In the genomic region with DNA sequence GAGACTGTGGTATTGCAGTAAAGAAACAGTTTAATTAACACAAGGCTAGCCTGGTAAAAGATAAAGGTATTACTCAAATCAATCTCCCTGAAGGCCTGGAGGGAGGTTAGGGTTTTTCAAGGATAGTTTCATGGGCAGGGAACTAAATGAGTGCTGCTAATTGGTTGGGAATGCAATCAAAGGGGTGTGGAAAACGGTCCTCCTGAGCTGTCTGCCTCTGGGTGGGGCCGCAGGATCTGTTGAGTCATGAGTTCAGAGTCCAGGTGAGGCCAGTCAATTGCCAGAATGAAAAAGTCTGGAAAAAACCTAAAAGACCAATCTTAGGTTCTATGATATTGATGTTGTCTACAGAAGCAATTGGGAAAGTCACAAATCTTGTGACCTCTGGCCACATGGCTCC, we compare ENCODE assay signal across 21 cellular contexts.
DNase-seq lines count a peak whose midpoint lies in the region; ATAC-seq, FAIRE-seq and TF ChIP-seq lines count a peak whose summit lies in the region.
"Had no signal": no experiment of that assay in that cellular context is flagged by ENCODE, and none has a peak within 500 bp of the region (broad histone marks: within the 10 kb centered on the region; RNA-seq: fewer than 3 reads in every experiment).

No MANE protein-coding gene starts in this region.

- no peak for TF ChIP-seq RAD21 in HCT116 (IDR thresholded peaks at IDR 0.05; ENCODE audit: low read depth)

- H4K20me1 ChIP-seq in HCT116 (ENCODE audit: insufficient read depth) (no peaks in the 10 kb centered on the region), hepatocyte (ENCODE audit: insufficient read depth, poor library complexity, severe bottlenecking) (no peaks in the 10 kb centered on the region)

- 75% methylated on average over 2 of the region's 2 CpGs for WGBS in hepatocyte (ENCODE audit: low lambda C conversion rate, missing lambda C conversion rate)
- 77 to 79% methylated on average over 2 of the region's 2 CpGs for WGBS in heart right ventricle, 2 donors

- H3K79me2 ChIP-seq in HCT116 (ENCODE audit: insufficient read depth, low read length) (no peaks in the 10 kb centered on the region), hepatocyte (no peaks in the 10 kb centered on the region)

- intact Hi-C loops in HCT116 (cut with micrococcal nuclease): no loop called here
- intact Hi-C loops in heart right ventricle (cut with DNase I): no loop called here

- peak overlapping the region; percentile 96 for H2AFZ ChIP-seq in HCT116 (ENCODE audit: low read depth, low read length, poor library complexity, severe bottlenecking)
- no peak overlapping the region for H2AFZ ChIP-seq in hepatocyte
- H2AFZ ChIP-seq: PC-9 had no signal

- TF ChIP-seq CTCF in HCT116 (IDR thresholded peaks at IDR 0.05 in 2 of 3, conservative IDR thresholded peaks at IDR 0.05 in 1 of 3; ENCODE audit: borderline replicate concordance in 1 of 3, insufficient read depth in 1 of 3, low read depth in 2 of 3, low read length in 2 of 3) (no peak), hepatocyte (IDR thresholded peaks at IDR 0.05; ENCODE audit: poor library complexity) (no peak), heart right ventricle (IDR thresholded peaks at IDR 0.05) (no peak)

- 0 out of 4 replicates have a peak overlapping the region, but pooled peaks of 1 of the 2 experiments have one; percentile 0 for H3K4me3 ChIP-seq in HCT116 (replicated peaks in 1 of 2; ENCODE audit: low read depth in 1 of 2, low read length in 2 of 2)
- no peak overlapping the region for H3K4me3 ChIP-seq in hepatocyte
- H3K4me3 ChIP-seq in heart right ventricle: no peak overlapping the region
- H3K4me3 ChIP-seq: HAP-1, PC-9, SJCRH30 had no signal

- RAD21 ChIA-PET in HCT116 (lab: Charles Lee; ENCODE audit: low non-redundant PET in 1 of 2, low total read pairs in 2 of 2, uncharacterized antibody in 2 of 2, unreplicated experiment in 2 of 2): no interaction called here

- CTCF ChIA-PET in HCT116 (lab: Charles Lee): no interaction called here

- TF ChIP-seq POLR2A in HCT116 (IDR thresholded peaks at IDR 0.05; ENCODE audit: borderline replicate concordance, extremely low read depth, insufficient read depth, insufficient read length): no peak
- TF ChIP-seq POLR2A in GM12892 (IDR thresholded peaks at IDR 0.05; ENCODE audit: low read depth, low read length): no peak

- H3K4me1 ChIP-seq in HCT116 (ENCODE audit: control insufficient read depth in 1 of 2, insufficient read depth in 2 of 2, low read length in 2 of 2): peaks cover 0 to 16% of the 10 kb centered on the region in 2 experiments; a peak in 2 of 4 replicates
- no peaks in the 10 kb centered on the region for H3K4me1 ChIP-seq in hepatocyte (ENCODE audit: insufficient read depth)
- no peaks in the 10 kb centered on the region for H3K4me1 ChIP-seq in heart right ventricle
- H3K4me1 ChIP-seq: HAP-1 had no signal

- H3K9me3 ChIP-seq in HCT116 (ENCODE audit: control insufficient read depth in 1 of 2, insufficient read depth in 1 of 2, low read depth in 1 of 2, low read length in 2 of 2): no peaks in the 10 kb centered on the region
- no peaks in the 10 kb centered on the region for H3K9me3 ChIP-seq in hepatocyte (ENCODE audit: low read depth)
- H3K9me3 ChIP-seq in heart right ventricle: no peaks in the 10 kb centered on the region
- H3K9me3 ChIP-seq: HAP-1, SJCRH30 had no signal

- H3K36me3 ChIP-seq in HCT116 (ENCODE audit: control insufficient read depth in 1 of 2, insufficient read depth in 2 of 2, low read length in 2 of 2): no peaks in the 10 kb centered on the region
- no peaks in the 10 kb centered on the region for H3K36me3 ChIP-seq in hepatocyte (replicated peaks; ENCODE audit: insufficient read depth, low read depth)
- no peaks in the 10 kb centered on the region for H3K36me3 ChIP-seq in heart right ventricle
- H3K36me3 ChIP-seq: HAP-1, SJCRH30 had no signal

- H3K9me2 ChIP-seq in HCT116 (ENCODE audit: insufficient read depth): no peaks in the 10 kb centered on the region
- no peaks in the 10 kb centered on the region for H3K9me2 ChIP-seq in hepatocyte (replicated peaks; ENCODE audit: insufficient read depth)

- no peak overlapping the region for H3K9ac ChIP-seq in HCT116 (ENCODE audit: low read length)

- H3K27me3 ChIP-seq in HCT116 (ENCODE audit: insufficient read depth, low read length) (no peaks in the 10 kb centered on the region), hepatocyte (no peaks in the 10 kb centered on the region), heart right ventricle (no peaks in the 10 kb centered on the region)
- H3K27me3 ChIP-seq: SJCRH30 had no signal

- H3K27ac ChIP-seq in HCT116 (ENCODE audit: low read depth, low read length): no peak overlapping the region
- no peak overlapping the region for H3K27ac ChIP-seq in hepatocyte
- no peak overlapping the region for H3K27ac ChIP-seq in heart right ventricle
- H3K27ac ChIP-seq: C4-2B, PC-9, SJCRH30 had no signal

- H3K4me2 ChIP-seq in HCT116 (ENCODE audit: low read length) (peak overlapping the region; percentile 47), hepatocyte (no peak overlapping the region)
- H3K4me2 ChIP-seq: PC-9 had no signal

- POLR2A ChIA-PET in HCT116 (lab: Charles Lee): no interaction called here

- peak; percentile 24 for DNase-seq in HCT116 (ENCODE audit: low read depth, low spot score)
- peak; percentile 71 for DNase-seq in SW480 (ENCODE audit: low spot score)
- DNase-seq in hepatocyte (ENCODE audit: low spot score): peak; percentile 39
- DNase-seq in mucosa of gallbladder (ENCODE audit: low spot score): peak; percentile 25
- DNase-seq in heart right ventricle: no peak
- DNase-seq in AG08396 (ENCODE audit: low spot score): no peak
- no peak for DNase-seq in NCI-H2171 treated with DMSO at 0.1 percent for 48 hours (lab: John Stamatoyannopoulos, UW)
- no peak for DNase-seq in GM12892 (ENCODE audit: insufficient read length)
- DNase-seq: ACHN, AML-193, GF-D8, KBM-7, MV-4-11, NCI-H1694 treated with DMSO at 0.1 percent for 48 hours, NCI-H2107, NCI-H226, NCI-H524, PC-9 had no signal

- no peak for FAIRE-seq in GM12892 (lab: Jason Lieb, UNC)

- BruUV-seq in HCT116 (replicated peaks; lab: Mats Ljungman, UMichigan): no TSS peak

- ATAC-seq in HCT116 (peak; percentile 89), heart right ventricle (no peak)

TF ChIP-seq in HCT116, 20 proteins besides CTCF, POLR2A, EP300 and RAD21:
- TF ChIP-seq ZNF274 (IDR thresholded peaks at IDR 0.05; ENCODE audit: low read depth, low read length): no peak
- no peak for TF ChIP-seq CEBPB (IDR thresholded peaks at IDR 0.05; ENCODE audit: low read depth)
- no peak for TF ChIP-seq MAX (IDR thresholded peaks at IDR 0.05)
- peak; percentile 24; the same call in 1 of the 2 replicates for TF ChIP-seq FOSL1 (IDR thresholded peaks at IDR 0.05; ENCODE audit: low read depth)

Comparison
In these comparisons a context has a peak if more than half of its experiments do, and no peak if none do; other contexts are left out.
1. DNase-seq: peak in HCT116 (single experiment), SW480 (single experiment), hepatocyte (single experiment) and mucosa of gallbladder (single experiment); none in heart right ventricle (0 of 2), AG08396 (single experiment), NCI-H2171 treated with DMSO at 0.1 percent for 48 hours (single experiment) and GM12892 (single experiment).